In genomic region chr7:137968890-137969289, GRCh38 we compare ENCODE assay signal across 1 cellular context.
TF ChIP-seq lines count a peak whose summit lies in the region.

No MANE protein-coding gene starts in this region.

TF ChIP-seq in WTC11, 78 proteins besides CTCF, POLR2A, EP300 and RAD21 (continued from another document):
- no peak for TF ChIP-seq PRDM15 (CRISPR knock-in tag; IDR thresholded peaks at IDR 0.05)
- no peak for TF ChIP-seq AFF4 (CRISPR knock-in tag; IDR thresholded peaks at IDR 0.05; ENCODE audit: borderline replicate concordance)
- no peak for TF ChIP-seq USF1 (CRISPR knock-in tag; IDR thresholded peaks at IDR 0.05)
- no peak for TF ChIP-seq TEAD1 (CRISPR knock-in tag; IDR thresholded peaks at IDR 0.05)
TF ChIP-seq in WTC11: peak in this region for 0.
